ENCODE assay signal across 24 cellular contexts in the genomic region with DNA sequence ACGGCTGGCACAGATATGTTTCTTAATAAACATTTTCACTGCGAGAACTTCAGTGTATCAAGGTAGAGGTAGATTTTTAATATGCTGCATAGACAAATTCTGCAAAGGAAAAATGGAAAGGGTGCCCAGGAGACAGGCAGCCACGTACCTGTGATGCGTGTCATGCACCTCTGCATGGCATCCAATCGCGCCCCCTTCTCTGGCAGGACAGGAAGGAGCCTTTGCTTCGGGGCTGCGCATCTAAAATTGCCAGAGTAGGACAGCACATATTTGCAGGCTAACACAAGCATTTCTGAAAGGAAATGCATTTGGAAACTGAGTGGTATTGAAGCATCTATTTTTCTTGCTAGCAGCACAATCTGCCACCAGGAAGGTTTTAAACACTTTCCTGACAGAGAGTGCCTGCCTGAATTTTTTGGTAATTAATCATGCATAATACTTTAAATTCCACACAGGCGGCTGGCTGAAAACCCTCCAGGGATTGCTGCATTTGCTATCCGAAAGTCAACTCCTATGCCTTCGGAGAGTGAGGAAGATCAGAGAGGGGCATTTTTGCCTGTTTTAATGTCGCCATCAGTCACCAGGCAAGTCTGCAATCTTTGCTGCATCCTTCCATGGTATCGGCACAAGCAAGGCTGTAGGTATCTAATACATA.
A peak's percentile ranks its signal among the peaks of the same experiment; 100 is the strongest.
DNase-seq lines count a peak whose midpoint lies in the region; ATAC-seq, FAIRE-seq and TF ChIP-seq lines count a peak whose summit lies in the region.
"Had no signal": no experiment of that assay in that cellular context is flagged by ENCODE, and none has a peak within 500 bp of the region (broad histone marks: within the 10 kb centered on the region; RNA-seq: fewer than 3 reads in every experiment).

No MANE protein-coding gene starts in this region.

- FAIRE-seq in G401.6 (lab: Jason Lieb, UNC) (peak; percentile 86), pancreas (lab: Jason Lieb, UNC) (no peak)
- FAIRE-seq: colon, H54 had no signal

- no peaks in the 10 kb centered on the region for H3K9me2 ChIP-seq in hepatocyte (replicated peaks; ENCODE audit: insufficient read depth)
- H3K9me2 ChIP-seq: SK-N-SH had no signal

- H4K20me1 ChIP-seq in hepatocyte (ENCODE audit: insufficient read depth, poor library complexity, severe bottlenecking): no peaks in the 10 kb centered on the region

- H3K9me3 ChIP-seq in suprapubic skin (no peaks in the 10 kb centered on the region), hepatocyte (ENCODE audit: low read depth) (no peaks in the 10 kb centered on the region), pancreas (no peaks in the 10 kb centered on the region)
- H3K9me3 ChIP-seq: esophagus squamous epithelium, left lung, SK-N-SH, testis had no signal

- DNase-seq in astrocyte of the hippocampus (ENCODE audit: low read depth, low spot score): peak; percentile 70
- peak; percentile 12 for DNase-seq in left lobe of liver (ENCODE audit: low spot score)
- peak; percentile 10 to 47 for DNase-seq in suprapubic skin (ENCODE audit: low spot score in 2 of 2)
- no peak for DNase-seq in foreskin fibroblast
- no peak for DNase-seq in hepatocyte (ENCODE audit: low spot score)
- DNase-seq in pancreas: no peak
- no peak for DNase-seq in T-helper 2 cell
- DNase-seq: activated CD4-positive, alpha-beta T cell treated with anti-CD3 and anti-CD28 coated beads, Interleukin-2, amount 50 U/mL, for 48 hours; activated naive CD8-positive, alpha-beta T cell treated with anti-CD3 and anti-CD28 coated beads, Interleukin-2, amount 50 U/mL, for 24 hours; AML-193; brain microvascular endothelial cell; effector memory CD8-positive, alpha-beta T cell; esophagus squamous epithelium; glutamatergic neuron; left lung; NCI-H1694; NCI-H526; SK-N-SH; stimulated activated CD4-positive, alpha-beta T cell treated with anti-CD3 and anti-CD28 coated beads, Interleukin-1b, Interleukin-23, amount 100 ng/mL, for 48 hours; testis had no signal

- ATAC-seq in left lobe of liver (no peak), pancreas (no peak)
- ATAC-seq: activated naive CD8-positive, alpha-beta T cell treated with anti-CD3 and anti-CD28 coated beads, Interleukin-2, amount 50 U/mL, for 24 hours; effector memory CD8-positive, alpha-beta T cell; left lung; stimulated activated memory B cell treated with anti-CD40 and anti-IgM and Interleukin-4, amounts not matched to agents 10 μg/mL and 1 μg/mL and 100 μg/mL, for 72 hours had no signal

- no peak for TF ChIP-seq POLR2A in suprapubic skin (IDR thresholded peaks at IDR 0.05)

- H3K4me3 ChIP-seq in suprapubic skin (no peak overlapping the region), foreskin fibroblast (ENCODE audit: low read depth in 1 of 2, low read length in 2 of 2) (no peak overlapping the region), hepatocyte (no peak overlapping the region), pancreas (no peak overlapping the region)
- H3K4me3 ChIP-seq: esophagus squamous epithelium, left lung, testis had no signal

- H3K27me3 ChIP-seq in suprapubic skin (peaks cover 22% of the 10 kb centered on the region), hepatocyte (no peaks in the 10 kb centered on the region), pancreas (no peaks in the 10 kb centered on the region)
- H3K27me3 ChIP-seq: brain microvascular endothelial cell, testis had no signal

- H3K27ac ChIP-seq in suprapubic skin: no peak overlapping the region
- H3K27ac ChIP-seq in hepatocyte: no peak overlapping the region
- H3K27ac ChIP-seq in pancreas: no peak overlapping the region
- H3K27ac ChIP-seq: brain microvascular endothelial cell, esophagus squamous epithelium, left lung, testis had no signal

- TF ChIP-seq EP300 in suprapubic skin (IDR thresholded peaks at IDR 0.05): no peak

- intact Hi-C loops in pancreas (cut with DNase I): no loop called here

- no peak overlapping the region for H3K4me2 ChIP-seq in hepatocyte
- H3K4me2 ChIP-seq: SK-N-SH had no signal

- H3K36me3 ChIP-seq in suprapubic skin: no peaks in the 10 kb centered on the region
- no peaks in the 10 kb centered on the region for H3K36me3 ChIP-seq in hepatocyte (replicated peaks; ENCODE audit: insufficient read depth, low read depth)
- H3K36me3 ChIP-seq in pancreas: no peaks in the 10 kb centered on the region
- H3K36me3 ChIP-seq: brain microvascular endothelial cell, esophagus squamous epithelium, left lung had no signal

- no peak for TF ChIP-seq CTCF in suprapubic skin (IDR thresholded peaks at IDR 0.05)
- TF ChIP-seq CTCF in foreskin fibroblast (IDR thresholded peaks at IDR 0.05; ENCODE audit: low read depth, low read length): no peak
- TF ChIP-seq CTCF in hepatocyte (IDR thresholded peaks at IDR 0.05; ENCODE audit: poor library complexity): no peak
- no peak for TF ChIP-seq CTCF in pancreas (IDR thresholded peaks at IDR 0.05)

- H3K4me1 ChIP-seq in suprapubic skin (no peaks in the 10 kb centered on the region), hepatocyte (ENCODE audit: insufficient read depth) (no peaks in the 10 kb centered on the region), pancreas (no peaks in the 10 kb centered on the region)
- H3K4me1 ChIP-seq: esophagus squamous epithelium, left lung, testis had no signal

- no peaks in the 10 kb centered on the region for H3K79me2 ChIP-seq in hepatocyte

- H2AFZ ChIP-seq in hepatocyte: no peak overlapping the region

- 58% methylated on average over 13 of the region's 13 CpGs for WGBS in suprapubic skin
- 72% methylated on average over 13 of the region's 13 CpGs for whole genome bisulfite sequencing in hepatocyte (ENCODE audit: low lambda C conversion rate, missing lambda C conversion rate)
- WGBS in pancreas, 2 donors: 45 to 49% methylated on average over 13 of the region's 13 CpGs

Comparison
In these comparisons a context has a peak if more than half of its experiments do, and no peak if none do; other contexts are left out.
1. DNase-seq: peak in astrocyte of the hippocampus (single experiment), left lobe of liver (single experiment) and suprapubic skin (2 of 2); none in foreskin fibroblast (0 of 2), hepatocyte (single experiment), pancreas (0 of 6) and T-helper 2 cell (0 of 5).